In genomic region chr1:26112407-26112775, GRCh38 we compare ENCODE assay signal across 6 cellular contexts. TPM values are rescaled to one million over a fixed set of nuclear protein-coding genes. Genes with fewer than 3 reads are reported as not detected.
DNase-seq lines count a peak whose midpoint lies in the region; ATAC-seq and TF ChIP-seq lines count a peak whose summit lies in the region.

No MANE protein-coding gene starts in this region.

- no peaks in the 10 kb centered on the region for H3K9me3 ChIP-seq in MG63
- H3K9me3 ChIP-seq in trophoblast cell (ENCODE audit: insufficient read depth, low read depth, low read length) = peaks cover 2% of the 10 kb centered on the region

- WGBS in trophoblast cell (ENCODE audit: extremely low coverage, insufficient coverage, insufficient read length) = no CpG with 5 or more reads among the region's 9 CpGs

- H4K8ac ChIP-seq in trophoblast cell (ENCODE audit: low read depth, low read length) = no peak overlapping the region

- H3K36me3 ChIP-seq in MG63 = peaks cover 15% of the 10 kb centered on the region
- H3K36me3 ChIP-seq in trophoblast cell (ENCODE audit: control insufficient read depth in 1 of 2, insufficient read depth in 2 of 2, low read length in 2 of 2) = peaks cover 3 to 4% of the 10 kb centered on the region in 2 experiments

- H3K79me1 ChIP-seq in trophoblast cell (ENCODE audit: low read length) = peaks cover 9% of the 10 kb centered on the region

- H3K27me3 ChIP-seq in MG63 (no peaks in the 10 kb centered on the region), trophoblast cell (ENCODE audit: insufficient read depth, low read length) (no peaks in the 10 kb centered on the region)

- peak; percentile 8 for ATAC-seq in GM18517 (IDR thresholded peaks at IDR 0.05; ENCODE audit: unreplicated experiment)

- no peak overlapping the region for H3K18ac ChIP-seq in trophoblast cell (ENCODE audit: low read length)

- H2BK120ac ChIP-seq in trophoblast cell (ENCODE audit: insufficient read depth, low read length, poor library complexity) = no peak overlapping the region

- H2AK5ac ChIP-seq in trophoblast cell (ENCODE audit: low read length) = no peak overlapping the region

- H3K27ac ChIP-seq in trophoblast cell (ENCODE audit: low read depth, low read length) = no peak overlapping the region

- H4K12ac ChIP-seq in trophoblast cell (ENCODE audit: low read depth, low read length) = no peak overlapping the region

- no peak for TF ChIP-seq CTCF in choroid plexus epithelial cell (conservative IDR thresholded peaks at IDR 0.05; ENCODE audit: low read depth, low read length)

- no peak overlapping the region for H2BK5ac ChIP-seq in trophoblast cell (ENCODE audit: low read depth, low read length, poor library complexity)

- H3K4ac ChIP-seq in trophoblast cell (ENCODE audit: low read depth, low read length) = no peak overlapping the region

- H3K4me2 ChIP-seq in trophoblast cell (ENCODE audit: low read length) = peak overlapping the region; percentile 89

- no peak overlapping the region for H2BK12ac ChIP-seq in trophoblast cell (ENCODE audit: low read length)

- peak overlapping the region; percentile 11 for H3K9ac ChIP-seq in trophoblast cell (ENCODE audit: low read length)

- H3K23ac ChIP-seq in trophoblast cell (ENCODE audit: low read length) = no peak overlapping the region

- H3K4me3 ChIP-seq in MG63 (peak overlapping the region; percentile 95), choroid plexus epithelial cell (ENCODE audit: low read depth, low read length) (peak overlapping the region; percentile 100), trophoblast cell (ENCODE audit: low read depth, low read length) (peak overlapping the region; percentile 95)

- H3K79me2 ChIP-seq in trophoblast cell (ENCODE audit: control insufficient read depth, insufficient read depth, low read length, poor library complexity) = peaks cover 5% of the 10 kb centered on the region

- DNase-seq in MG63 = no peak
- DNase-seq in choroid plexus epithelial cell (ENCODE audit: low read depth) = no peak
- no peak for DNase-seq in trophoblast cell
- DNase-seq in GOT3 (lab: John Stamatoyannopoulos, UW) = no peak
- no peak for DNase-seq in SW 1271 (lab: John Stamatoyannopoulos, UW)

- H3K14ac ChIP-seq in trophoblast cell (ENCODE audit: low read length) = no peak overlapping the region

- H4K91ac ChIP-seq in trophoblast cell (ENCODE audit: low read depth, low read length) = no peak overlapping the region

- peak overlapping the region; percentile 93 for H2AFZ ChIP-seq in trophoblast cell (ENCODE audit: insufficient read depth, low read length, poor library complexity)

- peaks cover 3 to 5% of the 10 kb centered on the region in 2 experiments for H3K4me1 ChIP-seq in trophoblast cell (ENCODE audit: control insufficient read depth in 1 of 2, insufficient read depth in 2 of 2, low read length in 2 of 2)

RNA-seq across cellular contexts. Expression of gene PDIK1L, which starts 0.8 kb away (rescaled TPM):
- total RNA-seq in MG63 (2014; rRNA removed; shearing (Covaris generic); ENCODE audit: low replicate concordance) = 2.4 and 10.4 TPM in 2 replicates
- polyA plus RNA-seq in trophoblast cell (2013) = 1.3 and 1.7 TPM in 2 replicates

RNA-seq across cellular contexts. Expression of gene TRIM63, which starts 45.0 kb away (rescaled TPM):
- total RNA-seq in MG63 (2014; rRNA removed; shearing (Covaris generic); ENCODE audit: low replicate concordance) = not detected in 2 replicates
- polyA plus RNA-seq in trophoblast cell (2013) = 0.44 and 0.53 TPM in 2 replicates

RNA-seq across cellular contexts. Expression of gene FAM110D, which starts 46.5 kb away (rescaled TPM):
- total RNA-seq in MG63 (2014; rRNA removed; shearing (Covaris generic); ENCODE audit: low replicate concordance) = 0.07 TPM in 1 of 2 replicates, not detected in the other
- 0.39 and 0.53 TPM in 2 replicates for polyA plus RNA-seq in trophoblast cell (2013)

RNA-seq across cellular contexts. Expression of gene C1orf232, which starts 56.4 kb away (rescaled TPM):
- total RNA-seq in MG63 (2014; rRNA removed; shearing (Covaris generic); ENCODE audit: low replicate concordance) = not detected in 2 replicates
- not detected in 2 replicates for polyA plus RNA-seq in trophoblast cell (2013)

RNA-seq across cellular contexts. Expression of gene ZNF593, which starts 57.3 kb away (rescaled TPM):
- 27.8 and 45.7 TPM in 2 replicates for total RNA-seq in MG63 (2014; rRNA removed; shearing (Covaris generic); ENCODE audit: low replicate concordance)
- 39.8 and 44.2 TPM in 2 replicates for polyA plus RNA-seq in trophoblast cell (2013)
